In genomic region chr22:31083923-31084810, GRCh38 we compare ENCODE assay signal across 8 cellular contexts. TPM values are rescaled to one million over a fixed set of nuclear protein-coding genes. Genes with fewer than 3 reads are reported as not detected.
DNase-seq lines count a peak whose midpoint lies in the region; ATAC-seq and TF ChIP-seq lines count a peak whose summit lies in the region.

No MANE protein-coding gene starts in this region.

- peaks cover 36% of the 10 kb centered on the region for H3K4me1 Mint-ChIP-seq in CD8-positive, alpha-beta T cell (ENCODE audit: low read depth)

- no peaks in the 10 kb centered on the region for H3K27me3 ChIP-seq in CD8-positive, alpha-beta T cell (ENCODE audit: insufficient read depth, low read length)
- H3K27me3 ChIP-seq in HL-60 (ENCODE audit: insufficient read depth, poor library complexity, severe bottlenecking) (no peaks in the 10 kb centered on the region), ascending aorta (no peaks in the 10 kb centered on the region), thoracic aorta (replicated peaks; ENCODE audit: insufficient read depth) (no peaks in the 10 kb centered on the region)

- H3K27ac Mint-ChIP-seq in CD8-positive, alpha-beta T cell = peak overlapping the region; percentile 66

- peaks cover 32% of the 10 kb centered on the region for H3K4me1 ChIP-seq in CD8-positive, alpha-beta T cell (ENCODE audit: insufficient read depth, low read length)
- H3K4me1 ChIP-seq in ascending aorta (peaks cover 27 to 46% of the 10 kb centered on the region in 2 donors), thoracic aorta (ENCODE audit: control insufficient read depth in 1 of 2, low read depth in 2 of 2) (peaks cover 16 to 60% of the 10 kb centered on the region in 2 donors)

- H3K4me3 ChIP-seq in CD8-positive, alpha-beta T cell (ENCODE audit: low read depth, low read length) = peak overlapping the region; percentile 94
- H3K4me3 ChIP-seq in HL-60 (replicated peaks; ENCODE audit: insufficient read depth, low read length) (peak overlapping the region; percentile 63), ascending aorta (peak overlapping the region; percentile 70 to 89), thoracic aorta (peak overlapping the region; percentile 76)

- no peaks in the 10 kb centered on the region for H3K36me3 Mint-ChIP-seq in CD8-positive, alpha-beta T cell

- CTCF ChIA-PET in CD8-positive, alpha-beta T cell (lab: Charles Lee) = interaction anchor here (0.6 to 4.5 kb wide), 33 partner anchors 10 to 450 kb away, joined by 3 to 52 read pairs (median 5); partner anchors contain the start of genes MORC2, SELENOM, SLC35E4 and TUG1

- intact Hi-C loops in CD8-positive, alpha-beta T cell (cut with DNase I, micrococcal nuclease) = loop anchor here (1.0 to 10.0 kb wide), 20 partner anchors 23 to 1479 kb away; partner anchors contain the start of genes LIMK2 (in 2 of the 2), RNF185 (in 2 of the 2), TUG1 (in 2 of the 2) and CCDC157 (in 1 of the 2)
- intact Hi-C loops in ascending aorta (cut with DNase I) = loop anchor here (10.0 kb wide), 1 partner anchor 449 kb away; the partner anchor contains the start of gene SLC35E4

- no peak for DNase-seq in CD8-positive, alpha-beta T cell
- DNase-seq in HL-60 (ENCODE audit: low read depth in 1 of 2, low spot score in 1 of 2) (no peak), ascending aorta (ENCODE audit: low spot score in 2 of 2) (no peak), kidney tubule cell (ENCODE audit: low spot score) (peak; percentile 53), thoracic aorta (ENCODE audit: low spot score) (no peak), SKM-1 (lab: John Stamatoyannopoulos, UW; ENCODE audit: unreplicated experiment) (no peak), amygdala (lab: John Stamatoyannopoulos, UW) (no peak), cerebellar cortex (ENCODE audit: low spot score) (no peak)

- no peaks in the 10 kb centered on the region for H3K27me3 Mint-ChIP-seq in CD8-positive, alpha-beta T cell (ENCODE audit: low read depth)

- POLR2A ChIA-PET in CD8-positive, alpha-beta T cell (lab: Charles Lee) = interaction anchor here (0.7 to 2.2 kb wide), 6 partner anchors 115 to 162 kb away, joined by 3 to 15 read pairs (median 6); partner anchors contain the start of genes MORC2 and TUG1

- no peaks in the 10 kb centered on the region for H3K9me3 Mint-ChIP-seq in CD8-positive, alpha-beta T cell

- TF ChIP-seq CTCF in CD8-positive, alpha-beta T cell (IDR thresholded peaks at IDR 0.05) = no peak
- TF ChIP-seq CTCF in HL-60 (IDR thresholded peaks at IDR 0.05; ENCODE audit: insufficient read depth, low read length) (no peak), ascending aorta (IDR thresholded peaks at IDR 0.05) (no peak), thoracic aorta (IDR thresholded peaks at IDR 0.05) (no peak)

- no peaks in the 10 kb centered on the region for H3K9me3 ChIP-seq in CD8-positive, alpha-beta T cell (ENCODE audit: low read length)
- H3K9me3 ChIP-seq in ascending aorta (no peaks in the 10 kb centered on the region), thoracic aorta (no peaks in the 10 kb centered on the region)

- no peak for ATAC-seq in CD8-positive, alpha-beta T cell
- ATAC-seq in thoracic aorta (ENCODE audit: insufficient number of reproducible peaks, low FRiP score, low read depth) = no peak

- peak overlapping the region; percentile 85 for H3K4me3 Mint-ChIP-seq in CD8-positive, alpha-beta T cell

- H3K36me3 ChIP-seq in CD8-positive, alpha-beta T cell (ENCODE audit: insufficient read depth, low read length) = no peaks in the 10 kb centered on the region
- H3K36me3 ChIP-seq in ascending aorta (peaks cover 38 to 50% of the 10 kb centered on the region in 2 donors), thoracic aorta (peaks cover 30% of the 10 kb centered on the region)

- H3K27ac ChIP-seq in CD8-positive, alpha-beta T cell (ENCODE audit: low read depth, low read length) = peak overlapping the region; percentile 62
- H3K27ac ChIP-seq in HL-60 (replicated peaks) (peak overlapping the region; percentile 77), ascending aorta (peak overlapping the region; percentile 98), thoracic aorta (peak overlapping the region; percentile 88 to 92)

RNA-seq across cellular contexts. Expression of gene SMTN, which starts 3.0 kb away (rescaled TPM):
- 1 to 10 TPM; 4.0 to 4.9 TPM for total RNA-seq in CD8-positive, alpha-beta T cell
- total RNA-seq in ascending aorta = 671 TPM
- total RNA-seq in thoracic aorta = 100 to 1,000 TPM; 632 to 946 TPM

RNA-seq across cellular contexts. Expression of gene SELENOM, which starts 23.2 kb away (rescaled TPM):
- total RNA-seq in CD8-positive, alpha-beta T cell = 10 to 100 TPM; 55.6 to 62.2 TPM
- total RNA-seq in ascending aorta (1,262 TPM), thoracic aorta (1,000 to 10,000 TPM in 1 of 2 donors, 100 to 1,000 TPM in 1; 453 to 1,695 TPM)

RNA-seq across cellular contexts. Expression of gene INPP5J, which starts 38.6 kb away (rescaled TPM):
- under 1 TPM; 0.11 to 0.14 TPM for total RNA-seq in CD8-positive, alpha-beta T cell
- total RNA-seq in ascending aorta (1.3 TPM), thoracic aorta (1 to 10 TPM; 2.3 to 4.1 TPM)

RNA-seq across cellular contexts. Expression of gene PLA2G3, which starts 56.1 kb away (rescaled TPM):
- not detected for total RNA-seq in CD8-positive, alpha-beta T cell
- total RNA-seq in ascending aorta (not detected), thoracic aorta (not detected)

Comparison
In these comparisons a context has a peak if more than half of its experiments do, and no peak if none do; other contexts are left out.
1. RNA of gene SMTN, which starts 3.0 kb away (total RNA-seq): 632 to 946 TPM in thoracic aorta and 671 TPM in ascending aorta (single experiment); 4.0 to 4.9 TPM in CD8-positive, alpha-beta T cell; every median in the first group is over 100 times any median in the second.
2. RNA of gene SELENOM, which starts 23.2 kb away (total RNA-seq): 453 to 1,695 TPM in thoracic aorta and 1,262 TPM in ascending aorta (single experiment); 55.6 to 62.2 TPM in CD8-positive, alpha-beta T cell; every median in the first group is over 4 times any median in the second.
3. Peak in every context shown above with its lines, with median percentiles within 50 percentile points of each other: H3K27ac ChIP-seq and H3K4me3 ChIP-seq.